9 cellular contexts compared by ENCODE assay signal in genomic region chr22:49855491-49855911, GRCh38. TPM values are rescaled to one million over a fixed set of nuclear protein-coding genes. Genes with fewer than 3 reads are reported as not detected.
DNase-seq lines count a peak whose midpoint lies in the region; ATAC-seq and TF ChIP-seq lines count a peak whose summit lies in the region.
"Had no signal": no experiment of that assay in that cellular context is flagged by ENCODE, and none has a peak within 500 bp of the region (broad histone marks: within the 10 kb centered on the region; RNA-seq: fewer than 3 reads in every experiment).

No MANE protein-coding gene starts in this region.

- no peak for TF ChIP-seq CTCF in lower lobe of right lung (IDR thresholded peaks at IDR 0.05)

- intact Hi-C loops in lower lobe of right lung (cut with DNase I), result no loop called here

- ATAC-seq in lower lobe of right lung (no peak), GM18517 (IDR thresholded peaks at IDR 0.05; ENCODE audit: unreplicated experiment) (no peak), GM21786 (IDR thresholded peaks at IDR 0.05; ENCODE audit: unreplicated experiment) (no peak)

- H3K36me3 ChIP-seq in ACC112 (ENCODE audit: insufficient read depth, low read length) (no peaks in the 10 kb centered on the region), adipocyte (ENCODE audit: control insufficient read depth, insufficient read depth, low read length, severe bottlenecking) (peaks cover 5% of the 10 kb centered on the region), lower lobe of right lung (no peaks in the 10 kb centered on the region)

- peak; percentile 21 for DNase-seq in HK-2 (ENCODE audit: unreplicated experiment)
- peak; percentile 23 for DNase-seq in adipocyte (ENCODE audit: low read depth)
- no peak for DNase-seq in lower lobe of right lung
- no peak for DNase-seq in NCI-H526 (lab: John Stamatoyannopoulos, UW)
- DNase-seq in NCI-H187 treated with DMSO at 0.1 percent for 48 hours (lab: John Stamatoyannopoulos, UW), result no peak
- DNase-seq: hippocampal formation had no signal

- H3K9ac ChIP-seq in adipocyte (ENCODE audit: low read length), result peak overlapping the region; percentile 95

- H3K27ac ChIP-seq in ACC112 (ENCODE audit: low read depth, low read length) (no peak overlapping the region), lower lobe of right lung (peak overlapping the region; percentile 9)

- peaks cover 51% of the 10 kb centered on the region for H3K79me2 ChIP-seq in ACC112 (ENCODE audit: control insufficient read depth, insufficient read depth, low read length, unreplicated experiment)

- H3K27me3 ChIP-seq in ACC112 (ENCODE audit: insufficient read depth, low read length) (peaks cover 3% of the 10 kb centered on the region; the same call in 1 of the 2 replicates), adipocyte (replicated peaks; ENCODE audit: control insufficient read depth, insufficient read depth, low read length) (no peaks in the 10 kb centered on the region), lower lobe of right lung (ENCODE audit: low read depth) (peaks cover 4% of the 10 kb centered on the region)

- H3K4me3 ChIP-seq in ACC112 (ENCODE audit: low read depth, low read length) (peak overlapping the region; percentile 96), adipocyte (ENCODE audit: low read length) (peak overlapping the region; percentile 93), lower lobe of right lung (peak overlapping the region; percentile 72)

- H2AFZ ChIP-seq in ACC112 (ENCODE audit: low read length, unreplicated experiment), result no peak overlapping the region

- H3K9me3 ChIP-seq in adipocyte (ENCODE audit: control insufficient read depth, low read length) (no peaks in the 10 kb centered on the region), lower lobe of right lung (no peaks in the 10 kb centered on the region)

- H3K4me1 ChIP-seq in ACC112 (ENCODE audit: control insufficient read depth, insufficient read depth, low read length, unreplicated experiment) (no peaks in the 10 kb centered on the region), adipocyte (ENCODE audit: control insufficient read depth, insufficient read depth, low read length) (peaks cover 24% of the 10 kb centered on the region), lower lobe of right lung (peaks cover 26% of the 10 kb centered on the region)

RNA-seq across cellular contexts. Expression of gene ZBED4, which starts 1.9 kb away (rescaled TPM):
- total RNA-seq in lower lobe of right lung, result 12.7 TPM

RNA-seq across cellular contexts. Expression of gene BRD1, which starts 27.8 kb away (rescaled TPM):
- 37.4 TPM for total RNA-seq in lower lobe of right lung

Comparison
In these comparisons a context has a peak if more than half of its experiments do, and no peak if none do; other contexts are left out.
1. DNase-seq: peak in HK-2 (single experiment) and adipocyte (single experiment); none in lower lobe of right lung (single experiment), NCI-H526 (0 of 2) and NCI-H187 treated with DMSO at 0.1 percent for 48 hours (single experiment).
2. Peak in every context shown above with its lines, with median percentiles within 50 percentile points of each other: H3K4me3 ChIP-seq.